23 cellular contexts compared by ENCODE assay signal in genomic region chr4:83257811-83258210, GRCh38. TPM values are rescaled to one million over a fixed set of nuclear protein-coding genes. Genes with fewer than 3 reads are reported as not detected.
DNase-seq lines count a peak whose midpoint lies in the region; ATAC-seq and TF ChIP-seq lines count a peak whose summit lies in the region.
"Had no signal": no experiment of that assay in that cellular context is flagged by ENCODE, and none has a peak within 500 bp of the region (broad histone marks: within the 10 kb centered on the region; RNA-seq: fewer than 3 reads in every experiment).

No MANE protein-coding gene starts in this region.

- H3K4me1 Mint-ChIP-seq in natural killer cell (peaks cover 39 to 44% of the 10 kb centered on the region in 2 donors), neural progenitor cell (peaks cover 7% of the 10 kb centered on the region)
- peaks cover 22 to 36% of the 10 kb centered on the region in 2 donors for H3K4me1 Mint-ChIP-seq in natural killer cell treated with Interleukin-12 subunit alpha and Interleukin-12 subunit beta and Interleukin-15 and Interleukin-18, amount 100 ng/mL, for 72 hours (ENCODE audit: low read depth in 2 of 2)
- peaks cover 9% of the 10 kb centered on the region for H3K4me1 Mint-ChIP-seq in dendritic cell treated with granulocyte-macrophage colony-stimulating factor and Interleukin-4, amounts not matched to agents 40 ng/mL and 50 ng/mL, for 4 days (ENCODE audit: low read depth)

- H3K4me1 ChIP-seq in neural progenitor cell: no peaks in the 10 kb centered on the region

- no peaks in the 10 kb centered on the region for H3K27me3 Mint-ChIP-seq in natural killer cell (ENCODE audit: low read depth in 2 of 2)
- H3K27me3 Mint-ChIP-seq in natural killer cell treated with Interleukin-12 subunit alpha and Interleukin-12 subunit beta and Interleukin-15 and Interleukin-18, amount 100 ng/mL, for 72 hours: no peaks in the 10 kb centered on the region
- H3K27me3 Mint-ChIP-seq in dendritic cell treated with granulocyte-macrophage colony-stimulating factor and Interleukin-4, amounts not matched to agents 40 ng/mL and 50 ng/mL, for 4 days: no peaks in the 10 kb centered on the region
- no peaks in the 10 kb centered on the region for H3K27me3 Mint-ChIP-seq in neural progenitor cell (ENCODE audit: insufficient read depth, low read depth)

- H3K27ac Mint-ChIP-seq in natural killer cell (peak overlapping the region; percentile 9 to 37), neural progenitor cell (peak overlapping the region; percentile 3)
- H3K27ac Mint-ChIP-seq in natural killer cell treated with Interleukin-12 subunit alpha and Interleukin-12 subunit beta and Interleukin-15 and Interleukin-18, amount 100 ng/mL, for 72 hours: peak overlapping the region in 1 of 2 donors; percentile 52
- H3K27ac Mint-ChIP-seq in dendritic cell treated with granulocyte-macrophage colony-stimulating factor and Interleukin-4, amounts not matched to agents 40 ng/mL and 50 ng/mL, for 4 days: peak overlapping the region; percentile 11

- H3K9ac ChIP-seq in neural progenitor cell: no peak overlapping the region

- H3K4me3 Mint-ChIP-seq in natural killer cell (no peak overlapping the region), neural progenitor cell (no peak overlapping the region)
- no peak overlapping the region for H3K4me3 Mint-ChIP-seq in natural killer cell treated with Interleukin-12 subunit alpha and Interleukin-12 subunit beta and Interleukin-15 and Interleukin-18, amount 100 ng/mL, for 72 hours
- no peak overlapping the region for H3K4me3 Mint-ChIP-seq in dendritic cell treated with granulocyte-macrophage colony-stimulating factor and Interleukin-4, amounts not matched to agents 40 ng/mL and 50 ng/mL, for 4 days

- H3K36me3 ChIP-seq in neural progenitor cell (no peaks in the 10 kb centered on the region), H7 (replicated peaks; ENCODE audit: control insufficient read depth, insufficient read depth, low read length) (no peaks in the 10 kb centered on the region; the same call in 1 of the 2 replicates)

- no peak overlapping the region for H2AFZ ChIP-seq in neural progenitor cell (replicated peaks)

- H3K36me3 Mint-ChIP-seq in natural killer cell (no peaks in the 10 kb centered on the region), neural progenitor cell (no peaks in the 10 kb centered on the region)
- H3K36me3 Mint-ChIP-seq in natural killer cell treated with Interleukin-12 subunit alpha and Interleukin-12 subunit beta and Interleukin-15 and Interleukin-18, amount 100 ng/mL, for 72 hours: peaks cover 2% of the 10 kb centered on the region
- H3K36me3 Mint-ChIP-seq in dendritic cell treated with granulocyte-macrophage colony-stimulating factor and Interleukin-4, amounts not matched to agents 40 ng/mL and 50 ng/mL, for 4 days (ENCODE audit: low read depth): peaks cover 18% of the 10 kb centered on the region

- TF ChIP-seq CTCF in natural killer cell (IDR thresholded peaks at IDR 0.05) (no peak), neural progenitor cell (IDR thresholded peaks at IDR 0.05) (no peak), dorsolateral prefrontal cortex (IDR thresholded peaks at IDR 0.05 in 54 of 56, conservative IDR thresholded peaks at IDR 0.05 in 2 of 56; ENCODE audit: low read depth in 1 of 56, partially characterized antibody in 56 of 56) (no peak)

- H3K9me3 Mint-ChIP-seq in natural killer cell: no peaks in the 10 kb centered on the region
- H3K9me3 Mint-ChIP-seq in natural killer cell treated with Interleukin-12 subunit alpha and Interleukin-12 subunit beta and Interleukin-15 and Interleukin-18, amount 100 ng/mL, for 72 hours: no peaks in the 10 kb centered on the region
- no peaks in the 10 kb centered on the region for H3K9me3 Mint-ChIP-seq in dendritic cell treated with granulocyte-macrophage colony-stimulating factor and Interleukin-4, amounts not matched to agents 40 ng/mL and 50 ng/mL, for 4 days
- no peaks in the 10 kb centered on the region for H3K9me3 Mint-ChIP-seq in neural progenitor cell

- no peaks in the 10 kb centered on the region for H3K27me3 ChIP-seq in neural progenitor cell
- no peaks in the 10 kb centered on the region for H3K27me3 ChIP-seq in dorsolateral prefrontal cortex
- no peaks in the 10 kb centered on the region for H3K27me3 ChIP-seq in H7 (ENCODE audit: control insufficient read depth, insufficient read depth, low read length)
- H3K27me3 ChIP-seq: foreskin keratinocyte, upper lobe of right lung had no signal

- no peak for ATAC-seq in natural killer cell
- no peak for ATAC-seq in natural killer cell treated with Interleukin-12 subunit alpha and Interleukin-12 subunit beta and Interleukin-15 and Interleukin-18, amount 100 ng/mL, for 72 hours
- ATAC-seq: foreskin keratinocyte, upper lobe of right lung had no signal

- H4K20me1 ChIP-seq in neural progenitor cell (ENCODE audit: low read depth): no peaks in the 10 kb centered on the region

- H3K9me3 ChIP-seq in neural progenitor cell (ENCODE audit: low read depth): no peaks in the 10 kb centered on the region
- H3K9me3 ChIP-seq: lower lobe of right lung, upper lobe of right lung had no signal

- no peak overlapping the region for H3K4me2 ChIP-seq in neural progenitor cell
- H3K4me2 ChIP-seq: smooth muscle cell had no signal

- H3K27ac ChIP-seq in neural progenitor cell (no peak overlapping the region), dorsolateral prefrontal cortex (no peak overlapping the region)
- H3K27ac ChIP-seq: C4-2B, foreskin keratinocyte, lower lobe of right lung, upper lobe of right lung, VCaP had no signal

- H3K79me2 ChIP-seq in neural progenitor cell (ENCODE audit: low read depth): no peaks in the 10 kb centered on the region

- H3K4me3 ChIP-seq in neural progenitor cell (no peak overlapping the region), dorsolateral prefrontal cortex (no peak overlapping the region), H7 (ENCODE audit: insufficient read depth, low read depth, low read length) (no peak overlapping the region)
- H3K4me3 ChIP-seq: lower lobe of right lung, smooth muscle cell, upper lobe of right lung had no signal

- intact Hi-C loops in natural killer cell (cut with micrococcal nuclease) (loop anchor here (2.0 kb wide), 1 partner anchor 45 kb away; no protein-coding TSS in a partner anchor), dorsolateral prefrontal cortex (cut with DNase I) (loop anchor here in 1 of 2 donors (10.0 kb wide), 1 partner anchor 183 kb away; no protein-coding TSS in a partner anchor)
- intact Hi-C loops in dendritic cell treated with granulocyte-macrophage colony-stimulating factor and Interleukin-4, amounts not matched to agents 40 ng/mL and 50 ng/mL, for 4 days (cut with micrococcal nuclease): no loop called here

- H3F3A ChIP-seq in neural progenitor cell (ENCODE audit: low read depth): no peaks in the 10 kb centered on the region

- in situ Hi-C loops in G401 (cut with HindIII; ENCODE audit: low sequenced_read_pairs): no loop called here

- no peak for DNase-seq in natural killer cell
- DNase-seq in natural killer cell treated with Interleukin-12 subunit alpha and Interleukin-12 subunit beta and Interleukin-15 and Interleukin-18, amount 100 ng/mL, for 72 hours (ENCODE audit: low spot score): no peak
- DNase-seq in neural progenitor cell (ENCODE audit: low spot score): no peak
- DNase-seq in dorsolateral prefrontal cortex: no peak
- no peak for DNase-seq in H7
- no peak for DNase-seq in SKM-1 treated with dmso at 0.1 percent for 144 hours (lab: John Stamatoyannopoulos, UW; ENCODE audit: unreplicated experiment)
- no peak for DNase-seq in G401 (ENCODE audit: low spot score)
- DNase-seq: ACHN; activated CD4-positive, alpha-beta T cell treated with anti-CD3 and anti-CD28 coated beads, Interleukin-2, amount 50 U/mL, for 4 hours; activated CD8-positive, alpha-beta memory T cell treated with anti-CD3 and anti-CD28 coated beads, Interleukin-2, amount 50 U/mL, for 48 hours; activated effector memory CD4-positive, alpha-beta T cell treated with Interleukin-2 at 50 U/mL for 16 hours; amniotic stem cell; foreskin keratinocyte; islet precursor cell; lower lobe of right lung; NCI-H748 treated with DMSO at 0.1 percent for 48 hours; stimulated activated CD4-positive, alpha-beta T cell treated with anti-CD3 and anti-CD28 coated beads, Interleukin-2, amount 100 ng/mL, for 48 hours; T-helper 2 cell; upper lobe of right lung had no signal

RNA-seq across cellular contexts. Expression of gene COQ2, which starts 26.8 kb away (rescaled TPM):
- total RNA-seq in natural killer cell (1 to 10 TPM; 4.7 to 9.7 (median 7.0) TPM), neural progenitor cell (ENCODE audit: low replicate concordance) (23.7 and 32.7 TPM in 2 replicates), dorsolateral prefrontal cortex (10 to 100 TPM in 1 of 120 experiments, 1 to 10 TPM in 119; 3.6 to 10.1 (median 6.2) TPM)
- total RNA-seq in natural killer cell treated with Interleukin-12 subunit alpha and Interleukin-12 subunit beta and Interleukin-15 and Interleukin-18, amount 100 ng/mL, for 72 hours: 10 to 100 TPM; 10.8 to 16.2 TPM
- 15.9 and 17.1 TPM in 2 replicates for total RNA-seq in H7 (2014; rRNA removed; shearing (Covaris generic))
- 43.3 and 46.1 TPM in 2 replicates for total RNA-seq in G401 (2014; rRNA removed; shearing (Covaris generic))
